In the genomic region with DNA sequence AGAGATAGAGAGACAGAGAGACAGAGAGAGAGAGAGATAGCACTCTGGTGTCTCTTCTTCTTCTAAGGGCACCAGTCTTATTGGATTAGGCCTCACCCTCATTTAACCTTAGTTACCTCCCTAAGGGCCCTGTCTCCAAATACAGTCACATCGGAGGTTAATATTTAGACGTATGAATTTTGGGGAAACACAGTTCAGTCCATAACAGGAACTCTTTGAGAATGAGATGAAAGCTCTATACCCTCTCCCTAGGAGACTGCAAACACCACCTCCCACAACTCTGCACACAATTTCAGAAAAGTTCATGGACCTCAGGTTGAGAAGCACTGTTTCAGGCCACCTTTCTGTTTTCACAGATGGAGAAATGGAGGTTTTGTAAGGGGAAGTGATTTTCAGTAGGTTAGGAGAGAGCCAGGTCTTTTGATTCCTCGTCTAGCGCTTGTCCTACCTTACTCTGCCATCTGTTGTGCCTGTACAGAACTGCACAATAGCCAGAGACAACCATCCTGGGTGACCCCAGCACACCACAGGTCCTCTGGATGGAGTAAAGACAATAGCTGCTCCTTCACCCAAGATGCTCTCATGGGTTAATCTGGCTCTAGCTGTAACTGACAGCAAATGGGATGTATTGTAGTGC, we compare ENCODE assay signal across 1 cellular context.
TF ChIP-seq lines count a peak whose summit lies in the region.

No MANE protein-coding gene starts in this region.

TF ChIP-seq in SK-N-SH, 30 proteins besides CTCF, POLR2A, EP300 and RAD21 (continued from another document):
- TF ChIP-seq, protein P1, sequence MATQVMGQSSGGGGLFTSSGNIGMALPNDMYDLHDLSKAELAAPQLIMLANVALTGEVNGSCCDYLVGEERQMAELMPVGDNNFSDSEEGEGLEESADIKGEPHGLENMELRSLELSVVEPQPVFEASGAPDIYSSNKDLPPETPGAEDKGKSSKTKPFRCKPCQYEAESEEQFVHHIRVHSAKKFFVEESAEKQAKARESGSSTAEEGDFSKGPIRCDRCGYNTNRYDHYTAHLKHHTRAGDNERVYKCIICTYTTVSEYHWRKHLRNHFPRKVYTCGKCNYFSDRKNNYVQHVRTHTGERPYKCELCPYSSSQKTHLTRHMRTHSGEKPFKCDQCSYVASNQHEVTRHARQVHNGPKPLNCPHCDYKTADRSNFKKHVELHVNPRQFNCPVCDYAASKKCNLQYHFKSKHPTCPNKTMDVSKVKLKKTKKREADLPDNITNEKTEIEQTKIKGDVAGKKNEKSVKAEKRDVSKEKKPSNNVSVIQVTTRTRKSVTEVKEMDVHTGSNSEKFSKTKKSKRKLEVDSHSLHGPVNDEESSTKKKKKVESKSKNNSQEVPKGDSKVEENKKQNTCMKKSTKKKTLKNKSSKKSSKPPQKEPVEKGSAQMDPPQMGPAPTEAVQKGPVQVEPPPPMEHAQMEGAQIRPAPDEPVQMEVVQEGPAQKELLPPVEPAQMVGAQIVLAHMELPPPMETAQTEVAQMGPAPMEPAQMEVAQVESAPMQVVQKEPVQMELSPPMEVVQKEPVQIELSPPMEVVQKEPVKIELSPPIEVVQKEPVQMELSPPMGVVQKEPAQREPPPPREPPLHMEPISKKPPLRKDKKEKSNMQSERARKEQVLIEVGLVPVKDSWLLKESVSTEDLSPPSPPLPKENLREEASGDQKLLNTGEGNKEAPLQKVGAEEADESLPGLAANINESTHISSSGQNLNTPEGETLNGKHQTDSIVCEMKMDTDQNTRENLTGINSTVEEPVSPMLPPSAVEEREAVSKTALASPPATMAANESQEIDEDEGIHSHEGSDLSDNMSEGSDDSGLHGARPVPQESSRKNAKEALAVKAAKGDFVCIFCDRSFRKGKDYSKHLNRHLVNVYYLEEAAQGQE (IDR thresholded peaks at IDR 0.05; ENCODE audit: low read depth, low read length) = no peak
- TF ChIP-seq SIN3A (IDR thresholded peaks at IDR 0.05; ENCODE audit: borderline replicate concordance, low read depth, low read length) (no peak), CHD2 (IDR thresholded peaks at IDR 0.05; ENCODE audit: low read length, partially characterized antibody) (no peak), FOXM1 (IDR thresholded peaks at IDR 0.05; ENCODE audit: low read depth) (no peak), TAF1 (IDR thresholded peaks at IDR 0.05; ENCODE audit: borderline replicate concordance, low read depth, low read length) (no peak), MEF2A (IDR thresholded peaks at IDR 0.05; ENCODE audit: borderline replicate concordance, low read depth) (no peak), FOXJ3 (CRISPR knock-in tag; IDR thresholded peaks at IDR 0.05) (no peak), GATA2 (CRISPR knock-in tag; IDR thresholded peaks at IDR 0.05) (no peak), MXI1 (IDR thresholded peaks at IDR 0.05; ENCODE audit: low read depth, low read length) (no peak)
- TF ChIP-seq, protein P2, sequence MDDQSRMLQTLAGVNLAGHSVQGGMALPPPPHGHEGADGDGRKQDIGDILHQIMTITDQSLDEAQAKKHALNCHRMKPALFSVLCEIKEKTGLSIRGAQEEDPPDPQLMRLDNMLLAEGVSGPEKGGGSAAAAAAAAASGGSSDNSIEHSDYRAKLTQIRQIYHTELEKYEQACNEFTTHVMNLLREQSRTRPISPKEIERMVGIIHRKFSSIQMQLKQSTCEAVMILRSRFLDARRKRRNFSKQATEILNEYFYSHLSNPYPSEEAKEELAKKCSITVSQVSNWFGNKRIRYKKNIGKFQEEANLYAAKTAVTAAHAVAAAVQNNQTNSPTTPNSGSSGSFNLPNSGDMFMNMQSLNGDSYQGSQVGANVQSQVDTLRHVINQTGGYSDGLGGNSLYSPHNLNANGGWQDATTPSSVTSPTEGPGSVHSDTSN (IDR thresholded peaks at IDR 0.05) = no peak
- TF ChIP-seq, protein P3, sequence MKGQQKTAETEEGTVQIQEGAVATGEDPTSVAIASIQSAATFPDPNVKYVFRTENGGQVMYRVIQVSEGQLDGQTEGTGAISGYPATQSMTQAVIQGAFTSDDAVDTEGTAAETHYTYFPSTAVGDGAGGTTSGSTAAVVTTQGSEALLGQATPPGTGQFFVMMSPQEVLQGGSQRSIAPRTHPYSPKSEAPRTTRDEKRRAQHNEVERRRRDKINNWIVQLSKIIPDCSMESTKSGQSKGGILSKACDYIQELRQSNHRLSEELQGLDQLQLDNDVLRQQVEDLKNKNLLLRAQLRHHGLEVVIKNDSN (IDR thresholded peaks at IDR 0.05; ENCODE audit: borderline replicate concordance, low read depth) = no peak
TF ChIP-seq in SK-N-SH: peak in this region for 0.
